Comparison of ENCODE assay signal across 17 cellular contexts in genomic region chr4:31085736-31086135, GRCh38.
"Had no signal": no experiment of that assay in that cellular context is flagged by ENCODE, and none has a peak within 500 bp of the region (broad histone marks: within the 10 kb centered on the region; RNA-seq: fewer than 3 reads in every experiment).

No MANE protein-coding gene starts in this region.

- H3K9me3 ChIP-seq: esophagus muscularis mucosa, ovary, stomach, testis had no signal

- H3K27me3 ChIP-seq: esophagus muscularis mucosa, ovary, stomach, testis had no signal

- H3K4me1 Mint-ChIP-seq: activated naive CD8-positive, alpha-beta T cell treated with anti-CD3 and anti-CD28 coated beads for 36 hours; T-cell had no signal

- DNase-seq: activated CD4-positive, alpha-beta T cell treated with anti-CD3 and anti-CD28 coated beads, Interleukin-2, amount 50 U/mL, for 1 hour; activated CD8-positive, alpha-beta memory T cell treated with anti-CD3 and anti-CD28 coated beads for 24 hours; activated naive CD8-positive, alpha-beta T cell treated with anti-CD3 and anti-CD28 coated beads for 36 hours; amygdala; cerebellar nuclear complex; hippocampal formation; left ventricle myocardium superior; mesendoderm; ovary; stimulated activated CD4-positive, alpha-beta T cell treated with anti-CD3 and anti-CD28 coated beads, Interleukin-1b, Interleukin-23, amount 100 ng/mL, for 48 hours; stomach; T-cell; T1000; testis had no signal

- H3K27me3 Mint-ChIP-seq: activated naive CD8-positive, alpha-beta T cell treated with anti-CD3 and anti-CD28 coated beads for 36 hours; brain; T-cell had no signal

- H3K27ac ChIP-seq: esophagus muscularis mucosa, ovary, testis had no signal

- H3K4me3 ChIP-seq: esophagus muscularis mucosa, ovary, stomach, testis had no signal

- H3K36me3 ChIP-seq: esophagus muscularis mucosa, ovary, stomach had no signal

- H3K36me3 Mint-ChIP-seq: activated naive CD8-positive, alpha-beta T cell treated with anti-CD3 and anti-CD28 coated beads for 36 hours; brain; T-cell had no signal

- H3K9me3 Mint-ChIP-seq: activated T-helper 1 cell treated with anti-CD3 and anti-CD28 coated beads, Interleukin-12 subunit alpha, Interleukin-12 subunit beta, Interleukin-2, Interleukin-4 antibody, amounts not matched to agents 30 ng/mL and 10 ng/mL and 1 ng/mL, durations not matched to agents 14 hours and 24 hours and 36 hours had no signal

- H3K27ac Mint-ChIP-seq: activated naive CD8-positive, alpha-beta T cell treated with anti-CD3 and anti-CD28 coated beads for 36 hours; activated T-helper 1 cell treated with anti-CD3 and anti-CD28 coated beads, Interleukin-12 subunit alpha, Interleukin-12 subunit beta, Interleukin-2, Interleukin-4 antibody, amounts not matched to agents 30 ng/mL and 10 ng/mL and 1 ng/mL, durations not matched to agents 14 hours and 24 hours and 36 hours; T-cell had no signal

- H3K4me3 Mint-ChIP-seq: activated naive CD8-positive, alpha-beta T cell treated with anti-CD3 and anti-CD28 coated beads for 36 hours; activated T-helper 1 cell treated with anti-CD3 and anti-CD28 coated beads, Interleukin-12 subunit alpha, Interleukin-12 subunit beta, Interleukin-2, Interleukin-4 antibody, amounts not matched to agents 30 ng/mL and 10 ng/mL and 1 ng/mL, durations not matched to agents 14 hours and 24 hours and 36 hours; brain; T-cell had no signal

- H3K4me1 ChIP-seq: testis had no signal
